ENCODE assay signal across 9 cellular contexts in the genomic region with DNA sequence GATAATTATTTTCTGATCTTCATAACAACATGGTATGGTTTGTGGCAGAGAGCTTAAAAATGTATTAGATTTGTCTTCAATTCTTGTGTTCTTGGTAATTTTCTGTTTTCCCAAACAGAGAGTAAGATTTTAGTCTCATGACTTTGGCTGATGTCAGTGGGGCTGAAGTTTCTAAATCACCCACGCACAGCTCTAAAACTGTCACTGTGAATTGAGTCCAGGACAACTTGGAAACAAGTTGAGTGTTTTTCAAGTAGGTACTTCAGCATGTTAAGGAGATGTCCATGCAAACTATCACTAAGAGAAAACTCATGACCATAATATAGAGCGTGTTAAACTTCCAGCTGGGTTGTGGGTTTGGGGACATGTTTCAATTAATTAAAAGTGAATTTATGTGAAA.
DNase-seq lines count a peak whose midpoint lies in the region; ATAC-seq, FAIRE-seq and TF ChIP-seq lines count a peak whose summit lies in the region.
"Had no signal": no experiment of that assay in that cellular context is flagged by ENCODE, and none has a peak within 500 bp of the region (broad histone marks: within the 10 kb centered on the region; RNA-seq: fewer than 3 reads in every experiment).

No MANE protein-coding gene starts in this region.

- TF ChIP-seq RAD21 in liver (IDR thresholded peaks at IDR 0.05) (no peak), HepG2 (CRISPR knock-in tag; IDR thresholded peaks at IDR 0.05) (no peak)

- H3K4me1 ChIP-seq in liver (ENCODE audit: control insufficient read depth in 4 of 4, insufficient read depth in 4 of 4, low read length in 3 of 4): peaks cover 7 to 33% (median 21%) of the 10 kb centered on the region in 4 donors
- H3K4me1 ChIP-seq in HepG2 (ENCODE audit: insufficient read depth, low read length): peaks cover 42% of the 10 kb centered on the region

- in situ Hi-C loops in HepG2 (cut with HindIII; ENCODE audit: extremely low pct_ligation_motif_present, low pct_unique_long_range_greater_than_20kb): loop anchor here (25.0 kb wide), 1 partner anchor 417 kb away; no protein-coding TSS in a partner anchor

- no peak overlapping the region for H3K4me2 ChIP-seq in HepG2 (ENCODE audit: low read depth, low read length)

- DNase-seq in HepG2 (ENCODE audit: low spot score) (no peak), dorsolateral prefrontal cortex (no peak), nephron progenitor cell (no peak)
- no peak for DNase-seq in activated CD4-positive, CD25-positive, alpha-beta regulatory T cell (lab: John Stamatoyannopoulos, UW)
- no peak for DNase-seq in central memory CD4-positive, alpha-beta T cell
- DNase-seq: NCI-H1694 treated with DMSO at 0.1 percent for 48 hours had no signal

- H3K27me3 ChIP-seq in liver (ENCODE audit: control insufficient read depth in 4 of 4, insufficient read depth in 4 of 4, low read length in 3 of 4) (no peaks in the 10 kb centered on the region), HepG2 (ENCODE audit: control insufficient read depth in 1 of 2, insufficient read depth in 2 of 2, low read length in 2 of 2) (no peaks in the 10 kb centered on the region), dorsolateral prefrontal cortex (no peaks in the 10 kb centered on the region)

- POLR2A ChIA-PET in HepG2 (lab: Yijun Ruan, JAX): no interaction called here

- H4K20me1 ChIP-seq in HepG2 (ENCODE audit: insufficient read depth, low read length): no peaks in the 10 kb centered on the region

- no peak for TF ChIP-seq CTCF in liver (IDR thresholded peaks at IDR 0.05; ENCODE audit: low read depth, low read length, missing input control)
- no peak for TF ChIP-seq CTCF in HepG2 (CRISPR knock-in tag; IDR thresholded peaks at IDR 0.05)
- TF ChIP-seq CTCF in dorsolateral prefrontal cortex (IDR thresholded peaks at IDR 0.05 in 54 of 56, conservative IDR thresholded peaks at IDR 0.05 in 2 of 56; ENCODE audit: low read depth in 1 of 56, partially characterized antibody in 56 of 56): no peak
- TF ChIP-seq CTCF in nephron progenitor cell (IDR thresholded peaks at IDR 0.05): no peak

- H3K9me3 Mint-ChIP-seq in nephron progenitor cell: no peaks in the 10 kb centered on the region

- TF ChIP-seq EP300 in HepG2 (IDR thresholded peaks at IDR 0.05; ENCODE audit: low read depth in 2 of 2, low read length in 2 of 2) (no peak), HepG2 (CRISPR knock-in tag; IDR thresholded peaks at IDR 0.05; ENCODE audit: borderline replicate concordance) (no peak)

- peak overlapping the region; percentile 88 for H3K27ac Mint-ChIP-seq in nephron progenitor cell

- H3K27me3 Mint-ChIP-seq in nephron progenitor cell (ENCODE audit: low read depth, poor library complexity): no peaks in the 10 kb centered on the region

- no peak overlapping the region for H3K4me3 ChIP-seq in liver (ENCODE audit: low read depth in 1 of 3, low read length in 3 of 3)
- no peak overlapping the region for H3K4me3 ChIP-seq in HepG2 (replicated peaks in 1 of 3; ENCODE audit: insufficient read depth in 1 of 3, low read depth in 2 of 3, low read length in 3 of 3)
- H3K4me3 ChIP-seq in dorsolateral prefrontal cortex: no peak overlapping the region

- peaks cover 0 to 5% (median 2%) of the 10 kb centered on the region in 4 donors for H3K36me3 ChIP-seq in liver (ENCODE audit: control insufficient read depth in 4 of 4, insufficient read depth in 3 of 4, low read depth in 1 of 4, low read length in 3 of 4)
- no peaks in the 10 kb centered on the region; a peak in 1 of 5 replicates for H3K36me3 ChIP-seq in HepG2 (replicated peaks in 1 of 2; ENCODE audit: control insufficient read depth in 1 of 2, insufficient read depth in 2 of 2, low read length in 2 of 2)

- WGBS in liver: 84% methylated on average over 2 of the region's 2 CpGs
- WGBS in HepG2 (ENCODE audit: low lambda C conversion rate): 98% methylated on average over 2 of the region's 2 CpGs

- peaks cover 64% of the 10 kb centered on the region for H3K4me1 Mint-ChIP-seq in nephron progenitor cell

- FAIRE-seq in HepG2 (lab: Jason Lieb, UNC): no peak

- H3K27ac ChIP-seq in liver (ENCODE audit: low read depth in 1 of 2, low read length in 2 of 2) (peak overlapping the region; percentile 3 to 54), HepG2 (ENCODE audit: extremely low read length, insufficient read depth, low read length) (no peak overlapping the region), dorsolateral prefrontal cortex (peak overlapping the region in 31 of 59 donors; percentile 1 to 81 (median 45))

- intact Hi-C loops in HepG2 (cut with micrococcal nuclease; ENCODE audit: unreplicated experiment) (no loop called here), dorsolateral prefrontal cortex (cut with DNase I) (no loop called here)

- H3K9ac ChIP-seq in liver (ENCODE audit: low read depth in 1 of 2, low read length in 2 of 2): no peak overlapping the region
- no peak overlapping the region for H3K9ac ChIP-seq in HepG2 (ENCODE audit: insufficient read depth, low read depth, low read length)

- no peak for ATAC-seq in HepG2
- ATAC-seq in GM21381 (IDR thresholded peaks at IDR 0.05; ENCODE audit: unreplicated experiment): no peak
- ATAC-seq in HG03432 (IDR thresholded peaks at IDR 0.05; ENCODE audit: unreplicated experiment): no peak

- H2AFZ ChIP-seq in HepG2 (ENCODE audit: low read length): no peak overlapping the region

- no peaks in the 10 kb centered on the region for H3K79me2 ChIP-seq in HepG2 (ENCODE audit: insufficient read depth, low read length)

- CTCF ChIA-PET in HepG2 (lab: Yijun Ruan, JAX; ENCODE audit: low intra/inter-chr PET ratio, low total read pairs): no interaction called here

- BruUV-seq in HepG2 (replicated peaks; lab: Mats Ljungman, UMichigan): no TSS peak

- TF ChIP-seq POLR2A in HepG2 (IDR thresholded peaks at IDR 0.05; ENCODE audit: insufficient read depth in 1 of 2, low read depth in 2 of 2, low read length in 2 of 2): no peak

- H3K36me3 Mint-ChIP-seq in nephron progenitor cell (ENCODE audit: low read depth): peaks cover 28% of the 10 kb centered on the region

- H3K9me3 ChIP-seq in liver (ENCODE audit: control insufficient read depth in 4 of 4, low read length in 3 of 4) (no peaks in the 10 kb centered on the region), HepG2 (ENCODE audit: low read length) (no peaks in the 10 kb centered on the region)

- H3K4me3 Mint-ChIP-seq in nephron progenitor cell: peak overlapping the region; percentile 21

TF ChIP-seq in liver, 16 proteins besides CTCF, POLR2A, EP300 and RAD21 (continues in another document):
- TF ChIP-seq RXRA (IDR thresholded peaks at IDR 0.05) (no peak), EGR1 (IDR thresholded peaks at IDR 0.05; ENCODE audit: low read depth in 2 of 2) (no peak), HNF4G (IDR thresholded peaks at IDR 0.05) (no peak), HNF4A (conservative IDR thresholded peaks at IDR 0.05) (no peak), NR2F2 (IDR thresholded peaks at IDR 0.05) (no peak), TAF1 (conservative IDR thresholded peaks at IDR 0.05) (no peak), JUND (IDR thresholded peaks at IDR 0.05) (no peak)
- TF ChIP-seq, protein P1, sequence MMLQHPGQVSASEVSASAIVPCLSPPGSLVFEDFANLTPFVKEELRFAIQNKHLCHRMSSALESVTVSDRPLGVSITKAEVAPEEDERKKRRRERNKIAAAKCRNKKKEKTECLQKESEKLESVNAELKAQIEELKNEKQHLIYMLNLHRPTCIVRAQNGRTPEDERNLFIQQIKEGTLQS (IDR thresholded peaks at IDR 0.05): no peak
- TF ChIP-seq, protein P2, sequence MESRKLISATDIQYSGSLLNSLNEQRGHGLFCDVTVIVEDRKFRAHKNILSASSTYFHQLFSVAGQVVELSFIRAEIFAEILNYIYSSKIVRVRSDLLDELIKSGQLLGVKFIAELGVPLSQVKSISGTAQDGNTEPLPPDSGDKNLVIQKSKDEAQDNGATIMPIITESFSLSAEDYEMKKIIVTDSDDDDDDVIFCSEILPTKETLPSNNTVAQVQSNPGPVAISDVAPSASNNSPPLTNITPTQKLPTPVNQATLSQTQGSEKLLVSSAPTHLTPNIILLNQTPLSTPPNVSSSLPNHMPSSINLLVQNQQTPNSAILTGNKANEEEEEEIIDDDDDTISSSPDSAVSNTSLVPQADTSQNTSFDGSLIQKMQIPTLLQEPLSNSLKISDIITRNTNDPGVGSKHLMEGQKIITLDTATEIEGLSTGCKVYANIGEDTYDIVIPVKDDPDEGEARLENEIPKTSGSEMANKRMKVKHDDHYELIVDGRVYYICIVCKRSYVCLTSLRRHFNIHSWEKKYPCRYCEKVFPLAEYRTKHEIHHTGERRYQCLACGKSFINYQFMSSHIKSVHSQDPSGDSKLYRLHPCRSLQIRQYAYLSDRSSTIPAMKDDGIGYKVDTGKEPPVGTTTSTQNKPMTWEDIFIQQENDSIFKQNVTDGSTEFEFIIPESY (IDR thresholded peaks at IDR 0.05): no peak

TF ChIP-seq in HepG2, 621 proteins besides CTCF, POLR2A, EP300 and RAD21:
- TF ChIP-seq YEATS4 (CRISPR knock-in tag; IDR thresholded peaks at IDR 0.05; ENCODE audit: borderline replicate concordance): no peak
- no peak for TF ChIP-seq ZNF180 (CRISPR knock-in tag; IDR thresholded peaks at IDR 0.05; ENCODE audit: borderline replicate concordance, low read depth)
- no peak for TF ChIP-seq ZNF264 (CRISPR knock-in tag; IDR thresholded peaks at IDR 0.05)
- no peak for TF ChIP-seq ZNF652 (CRISPR knock-in tag; IDR thresholded peaks at IDR 0.05; ENCODE audit: borderline replicate concordance, low read depth)
- TF ChIP-seq ZNF768 (CRISPR knock-in tag; IDR thresholded peaks at IDR 0.05): no peak
- no peak for TF ChIP-seq ZNF296 (CRISPR knock-in tag; conservative IDR thresholded peaks at IDR 0.05)
- TF ChIP-seq CBX2 (IDR thresholded peaks at IDR 0.05; ENCODE audit: low read depth, low read length): no peak
- TF ChIP-seq CBX2 (CRISPR knock-in tag; IDR thresholded peaks at IDR 0.05; ENCODE audit: low read depth): no peak
- no peak for TF ChIP-seq ZNF317 (CRISPR knock-in tag; IDR thresholded peaks at IDR 0.05)
- no peak for TF ChIP-seq ATF7-NPFF (CRISPR knock-in tag; IDR thresholded peaks at IDR 0.05; ENCODE audit: low read depth)
- no peak for TF ChIP-seq ESRRA (CRISPR knock-in tag; IDR thresholded peaks at IDR 0.05; ENCODE audit: low read depth)
- TF ChIP-seq, protein P3, sequence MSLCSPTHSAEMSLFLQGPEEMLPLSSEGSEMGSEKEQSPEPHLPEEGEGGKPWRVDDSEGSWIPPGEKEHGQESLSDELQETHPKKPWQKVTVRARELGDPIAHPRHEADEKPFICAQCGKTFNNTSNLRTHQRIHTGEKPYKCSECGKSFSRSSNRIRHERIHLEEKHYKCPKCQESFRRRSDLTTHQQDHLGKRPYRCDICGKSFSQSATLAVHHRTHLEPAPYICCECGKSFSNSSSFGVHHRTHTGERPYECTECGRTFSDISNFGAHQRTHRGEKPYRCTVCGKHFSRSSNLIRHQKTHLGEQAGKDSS (CRISPR knock-in tag; IDR thresholded peaks at IDR 0.05; ENCODE audit: borderline replicate concordance, low read depth): no peak
- no peak for TF ChIP-seq ARNTL (CRISPR knock-in tag; IDR thresholded peaks at IDR 0.05)
- TF ChIP-seq ZNF841 (CRISPR knock-in tag; IDR thresholded peaks at IDR 0.05; ENCODE audit: borderline replicate concordance): no peak
- no peak for TF ChIP-seq SIN3A (IDR thresholded peaks at IDR 0.05; ENCODE audit: borderline replicate concordance, low read depth, low read length)
